Comparison of ENCODE assay signal across 1 cellular context in genomic region chr5:35856186-35857003, GRCh38.
TF ChIP-seq lines count a peak whose summit lies in the region.

Gene IL7R (plus strand): TSS chr5:35856891. CDS start chr5:35856978, 87 bp downstream.

TF ChIP-seq in WTC11, 78 proteins besides CTCF, POLR2A, EP300 and RAD21 (continued from another document):
- TF ChIP-seq ZBTB43 (CRISPR knock-in tag; IDR thresholded peaks at IDR 0.05) (no peak), NR2C2 (CRISPR knock-in tag; IDR thresholded peaks at IDR 0.05) (no peak), MAX (CRISPR knock-in tag; IDR thresholded peaks at IDR 0.05) (no peak), HMGXB4 (CRISPR knock-in tag; IDR thresholded peaks at IDR 0.05) (no peak)
